ENCODE assay signal across 13 cellular contexts in genomic region chr11:124127134-124127533, GRCh38. TPM values are rescaled to one million over a fixed set of nuclear protein-coding genes. Genes with fewer than 3 reads are reported as not detected.
"Had no signal": no experiment of that assay in that cellular context is flagged by ENCODE, and none has a peak within 500 bp of the region (broad histone marks: within the 10 kb centered on the region; RNA-seq: fewer than 3 reads in every experiment).

No MANE protein-coding gene starts in this region.

RNA-seq across cellular contexts. Expression of gene OR10D3, which starts 56.0 kb away (rescaled TPM):
- total RNA-seq: activated B cell treated with CpG ODN at 0.5 μM for 24 hours; activated CD4-positive, alpha-beta memory T cell treated with anti-CD3 and anti-CD28 coated beads for 36 hours; activated CD4-positive, alpha-beta memory T cell treated with anti-CD3 and anti-CD28 coated beads, Interleukin-2, amount 10 ng/mL, durations not matched to agents 7 days and 5 days; activated CD4-positive, alpha-beta T cell treated with anti-CD3 and anti-CD28 coated beads for 36 hours; activated CD4-positive, alpha-beta T cell treated with anti-CD3 and anti-CD28 coated beads, Interleukin-2, amount 10 ng/mL, durations not matched to agents 7 days and 5 days; activated CD8-positive, alpha-beta memory T cell treated with anti-CD3 and anti-CD28 coated beads for 36 hours; activated CD8-positive, alpha-beta memory T cell treated with anti-CD3 and anti-CD28 coated beads, Interleukin-2, amount 10 ng/mL, durations not matched to agents 7 days and 5 days; activated CD8-positive, alpha-beta T cell treated with anti-CD3 and anti-CD28 coated beads for 36 hours; activated CD8-positive, alpha-beta T cell treated with anti-CD3 and anti-CD28 coated beads, Interleukin-2, amount 10 ng/mL, durations not matched to agents 7 days and 5 days; T-helper 1 cell treated with Interleukin-12 subunit alpha and Interleukin-12 subunit beta and Interleukin-4 antibody, amounts not matched to agents 30 ng/mL and 1 ng/mL, for 36 hours; T-helper 17 cell; T-helper 2 cell treated with Interferon-gamma antibody and Interleukin-4, amounts not matched to agents 100 ng/mL and 5 ng/mL, for 36 hours; WTC11 had no signal
